In the genomic region with DNA sequence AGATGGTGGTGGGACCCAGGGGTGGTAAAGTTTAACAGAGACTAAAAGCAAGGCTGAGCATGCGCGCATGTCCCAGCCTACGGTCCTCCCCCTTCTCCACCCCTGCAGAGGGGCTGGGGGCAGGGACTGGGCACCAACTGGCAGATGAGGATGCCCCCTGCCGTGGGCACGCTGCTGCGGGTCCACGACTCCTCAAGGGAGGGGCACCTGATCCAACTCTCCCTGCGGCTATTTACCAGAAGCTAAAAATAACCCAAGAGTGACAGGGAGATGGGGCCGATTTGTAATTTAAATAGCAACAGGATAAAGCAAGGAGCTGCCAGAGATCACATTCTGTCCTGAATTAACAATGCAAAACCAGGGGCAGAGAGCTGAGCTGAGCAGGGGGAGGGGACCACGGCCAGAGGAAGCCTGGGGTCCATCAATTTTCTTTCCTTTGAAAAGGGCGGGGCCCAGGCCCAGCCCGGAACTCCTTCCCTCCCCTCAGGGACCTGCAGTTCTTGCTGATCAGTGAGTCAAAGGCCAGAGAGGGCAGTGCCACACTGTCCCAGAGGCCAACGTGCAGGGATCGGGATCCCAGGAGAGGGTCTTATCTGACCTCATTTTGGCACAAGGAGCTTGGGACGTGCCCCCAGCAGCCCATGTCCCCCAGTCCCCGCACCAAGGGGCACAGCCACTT, we compare ENCODE assay signal across 1 cellular context.
TF ChIP-seq lines count a peak whose summit lies in the region.

No MANE protein-coding gene starts in this region.

TF ChIP-seq in WTC11, 78 proteins besides CTCF, POLR2A, EP300 and RAD21 (continued from another document):
- TF ChIP-seq, protein P1, sequence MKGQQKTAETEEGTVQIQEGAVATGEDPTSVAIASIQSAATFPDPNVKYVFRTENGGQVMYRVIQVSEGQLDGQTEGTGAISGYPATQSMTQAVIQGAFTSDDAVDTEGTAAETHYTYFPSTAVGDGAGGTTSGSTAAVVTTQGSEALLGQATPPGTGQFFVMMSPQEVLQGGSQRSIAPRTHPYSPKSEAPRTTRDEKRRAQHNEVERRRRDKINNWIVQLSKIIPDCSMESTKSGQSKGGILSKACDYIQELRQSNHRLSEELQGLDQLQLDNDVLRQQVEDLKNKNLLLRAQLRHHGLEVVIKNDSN (CRISPR knock-in tag; IDR thresholded peaks at IDR 0.05) = peak; percentile 46; the same call in 1 of the 2 replicates
- peak; percentile 45 for TF ChIP-seq ETV6 (CRISPR knock-in tag; IDR thresholded peaks at IDR 0.05)
- TF ChIP-seq, protein P2, sequence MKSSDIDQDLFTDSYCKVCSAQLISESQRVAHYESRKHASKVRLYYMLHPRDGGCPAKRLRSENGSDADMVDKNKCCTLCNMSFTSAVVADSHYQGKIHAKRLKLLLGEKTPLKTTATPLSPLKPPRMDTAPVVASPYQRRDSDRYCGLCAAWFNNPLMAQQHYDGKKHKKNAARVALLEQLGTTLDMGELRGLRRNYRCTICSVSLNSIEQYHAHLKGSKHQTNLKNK (CRISPR knock-in tag; IDR thresholded peaks at IDR 0.05) = no peak
- TF ChIP-seq, protein P3, sequence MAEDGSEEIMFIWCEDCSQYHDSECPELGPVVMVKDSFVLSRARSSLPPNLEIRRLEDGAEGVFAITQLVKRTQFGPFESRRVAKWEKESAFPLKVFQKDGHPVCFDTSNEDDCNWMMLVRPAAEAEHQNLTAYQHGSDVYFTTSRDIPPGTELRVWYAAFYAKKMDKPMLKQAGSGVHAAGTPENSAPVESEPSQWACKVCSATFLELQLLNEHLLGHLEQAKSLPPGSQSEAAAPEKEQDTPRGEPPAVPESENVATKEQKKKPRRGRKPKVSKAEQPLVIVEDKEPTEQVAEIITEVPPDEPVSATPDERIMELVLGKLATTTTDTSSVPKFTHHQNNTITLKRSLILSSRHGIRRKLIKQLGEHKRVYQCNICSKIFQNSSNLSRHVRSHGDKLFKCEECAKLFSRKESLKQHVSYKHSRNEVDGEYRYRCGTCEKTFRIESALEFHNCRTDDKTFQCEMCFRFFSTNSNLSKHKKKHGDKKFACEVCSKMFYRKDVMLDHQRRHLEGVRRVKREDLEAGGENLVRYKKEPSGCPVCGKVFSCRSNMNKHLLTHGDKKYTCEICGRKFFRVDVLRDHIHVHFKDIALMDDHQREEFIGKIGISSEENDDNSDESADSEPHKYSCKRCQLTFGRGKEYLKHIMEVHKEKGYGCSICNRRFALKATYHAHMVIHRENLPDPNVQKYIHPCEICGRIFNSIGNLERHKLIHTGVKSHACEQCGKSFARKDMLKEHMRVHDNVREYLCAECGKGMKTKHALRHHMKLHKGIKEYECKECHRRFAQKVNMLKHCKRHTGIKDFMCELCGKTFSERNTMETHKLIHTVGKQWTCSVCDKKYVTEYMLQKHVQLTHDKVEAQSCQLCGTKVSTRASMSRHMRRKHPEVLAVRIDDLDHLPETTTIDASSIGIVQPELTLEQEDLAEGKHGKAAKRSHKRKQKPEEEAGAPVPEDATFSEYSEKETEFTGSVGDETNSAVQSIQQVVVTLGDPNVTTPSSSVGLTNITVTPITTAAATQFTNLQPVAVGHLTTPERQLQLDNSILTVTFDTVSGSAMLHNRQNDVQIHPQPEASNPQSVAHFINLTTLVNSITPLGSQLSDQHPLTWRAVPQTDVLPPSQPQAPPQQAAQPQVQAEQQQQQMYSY (CRISPR knock-in tag; IDR thresholded peaks at IDR 0.05) = no peak
- TF ChIP-seq ZNF232 (CRISPR knock-in tag; IDR thresholded peaks at IDR 0.05) = 0 out of 2 replicates have a peak, but pooled peaks have one; percentile 18
- peak; percentile 29; the same call in 1 of the 2 replicates for TF ChIP-seq TP53 (CRISPR knock-in tag; IDR thresholded peaks at IDR 0.05)
- no peak for TF ChIP-seq ZNF219 (CRISPR knock-in tag; IDR thresholded peaks at IDR 0.05; ENCODE audit: borderline replicate concordance)
- TF ChIP-seq FOXP1 (CRISPR knock-in tag; IDR thresholded peaks at IDR 0.05; ENCODE audit: borderline replicate concordance) = peak; percentile 76; the same call in 1 of the 2 replicates
- no peak for TF ChIP-seq ATF1 (CRISPR knock-in tag; IDR thresholded peaks at IDR 0.05)
- TF ChIP-seq, protein P4, sequence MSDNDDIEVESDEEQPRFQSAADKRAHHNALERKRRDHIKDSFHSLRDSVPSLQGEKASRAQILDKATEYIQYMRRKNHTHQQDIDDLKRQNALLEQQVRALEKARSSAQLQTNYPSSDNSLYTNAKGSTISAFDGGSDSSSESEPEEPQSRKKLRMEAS (CRISPR knock-in tag; IDR thresholded peaks at IDR 0.05) = peak; percentile 76
- TF ChIP-seq, protein P5, sequence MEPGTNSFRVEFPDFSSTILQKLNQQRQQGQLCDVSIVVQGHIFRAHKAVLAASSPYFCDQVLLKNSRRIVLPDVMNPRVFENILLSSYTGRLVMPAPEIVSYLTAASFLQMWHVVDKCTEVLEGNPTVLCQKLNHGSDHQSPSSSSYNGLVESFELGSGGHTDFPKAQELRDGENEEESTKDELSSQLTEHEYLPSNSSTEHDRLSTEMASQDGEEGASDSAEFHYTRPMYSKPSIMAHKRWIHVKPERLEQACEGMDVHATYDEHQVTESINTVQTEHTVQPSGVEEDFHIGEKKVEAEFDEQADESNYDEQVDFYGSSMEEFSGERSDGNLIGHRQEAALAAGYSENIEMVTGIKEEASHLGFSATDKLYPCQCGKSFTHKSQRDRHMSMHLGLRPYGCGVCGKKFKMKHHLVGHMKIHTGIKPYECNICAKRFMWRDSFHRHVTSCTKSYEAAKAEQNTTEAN (CRISPR knock-in tag; IDR thresholded peaks at IDR 0.05) = peak; percentile 87; the same call in 1 of the 2 replicates
- peak; percentile 40; the same call in 1 of the 2 replicates for TF ChIP-seq CREM (CRISPR knock-in tag; IDR thresholded peaks at IDR 0.05)
- TF ChIP-seq, protein P6, sequence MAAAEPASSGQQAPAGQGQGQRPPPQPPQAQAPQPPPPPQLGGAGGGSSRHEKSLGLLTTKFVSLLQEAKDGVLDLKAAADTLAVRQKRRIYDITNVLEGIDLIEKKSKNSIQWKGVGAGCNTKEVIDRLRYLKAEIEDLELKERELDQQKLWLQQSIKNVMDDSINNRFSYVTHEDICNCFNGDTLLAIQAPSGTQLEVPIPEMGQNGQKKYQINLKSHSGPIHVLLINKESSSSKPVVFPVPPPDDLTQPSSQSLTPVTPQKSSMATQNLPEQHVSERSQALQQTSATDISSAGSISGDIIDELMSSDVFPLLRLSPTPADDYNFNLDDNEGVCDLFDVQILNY (CRISPR knock-in tag; IDR thresholded peaks at IDR 0.05) = peak; percentile 47; the same call in 1 of the 2 replicates
- TF ChIP-seq, protein P7, sequence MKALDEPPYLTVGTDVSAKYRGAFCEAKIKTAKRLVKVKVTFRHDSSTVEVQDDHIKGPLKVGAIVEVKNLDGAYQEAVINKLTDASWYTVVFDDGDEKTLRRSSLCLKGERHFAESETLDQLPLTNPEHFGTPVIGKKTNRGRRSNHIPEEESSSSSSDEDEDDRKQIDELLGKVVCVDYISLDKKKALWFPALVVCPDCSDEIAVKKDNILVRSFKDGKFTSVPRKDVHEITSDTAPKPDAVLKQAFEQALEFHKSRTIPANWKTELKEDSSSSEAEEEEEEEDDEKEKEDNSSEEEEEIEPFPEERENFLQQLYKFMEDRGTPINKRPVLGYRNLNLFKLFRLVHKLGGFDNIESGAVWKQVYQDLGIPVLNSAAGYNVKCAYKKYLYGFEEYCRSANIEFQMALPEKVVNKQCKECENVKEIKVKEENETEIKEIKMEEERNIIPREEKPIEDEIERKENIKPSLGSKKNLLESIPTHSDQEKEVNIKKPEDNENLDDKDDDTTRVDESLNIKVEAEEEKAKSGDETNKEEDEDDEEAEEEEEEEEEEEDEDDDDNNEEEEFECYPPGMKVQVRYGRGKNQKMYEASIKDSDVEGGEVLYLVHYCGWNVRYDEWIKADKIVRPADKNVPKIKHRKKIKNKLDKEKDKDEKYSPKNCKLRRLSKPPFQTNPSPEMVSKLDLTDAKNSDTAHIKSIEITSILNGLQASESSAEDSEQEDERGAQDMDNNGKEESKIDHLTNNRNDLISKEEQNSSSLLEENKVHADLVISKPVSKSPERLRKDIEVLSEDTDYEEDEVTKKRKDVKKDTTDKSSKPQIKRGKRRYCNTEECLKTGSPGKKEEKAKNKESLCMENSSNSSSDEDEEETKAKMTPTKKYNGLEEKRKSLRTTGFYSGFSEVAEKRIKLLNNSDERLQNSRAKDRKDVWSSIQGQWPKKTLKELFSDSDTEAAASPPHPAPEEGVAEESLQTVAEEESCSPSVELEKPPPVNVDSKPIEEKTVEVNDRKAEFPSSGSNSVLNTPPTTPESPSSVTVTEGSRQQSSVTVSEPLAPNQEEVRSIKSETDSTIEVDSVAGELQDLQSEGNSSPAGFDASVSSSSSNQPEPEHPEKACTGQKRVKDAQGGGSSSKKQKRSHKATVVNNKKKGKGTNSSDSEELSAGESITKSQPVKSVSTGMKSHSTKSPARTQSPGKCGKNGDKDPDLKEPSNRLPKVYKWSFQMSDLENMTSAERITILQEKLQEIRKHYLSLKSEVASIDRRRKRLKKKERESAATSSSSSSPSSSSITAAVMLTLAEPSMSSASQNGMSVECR (CRISPR knock-in tag; IDR thresholded peaks at IDR 0.05; ENCODE audit: borderline replicate concordance) = 0 out of 2 replicates have a peak, but pooled peaks have one; percentile 63
- TF ChIP-seq ZNF423 (CRISPR knock-in tag; IDR thresholded peaks at IDR 0.05) = peak; percentile 92
- no peak for TF ChIP-seq NR1H2 (CRISPR knock-in tag; IDR thresholded peaks at IDR 0.05)
- TF ChIP-seq, protein P8, sequence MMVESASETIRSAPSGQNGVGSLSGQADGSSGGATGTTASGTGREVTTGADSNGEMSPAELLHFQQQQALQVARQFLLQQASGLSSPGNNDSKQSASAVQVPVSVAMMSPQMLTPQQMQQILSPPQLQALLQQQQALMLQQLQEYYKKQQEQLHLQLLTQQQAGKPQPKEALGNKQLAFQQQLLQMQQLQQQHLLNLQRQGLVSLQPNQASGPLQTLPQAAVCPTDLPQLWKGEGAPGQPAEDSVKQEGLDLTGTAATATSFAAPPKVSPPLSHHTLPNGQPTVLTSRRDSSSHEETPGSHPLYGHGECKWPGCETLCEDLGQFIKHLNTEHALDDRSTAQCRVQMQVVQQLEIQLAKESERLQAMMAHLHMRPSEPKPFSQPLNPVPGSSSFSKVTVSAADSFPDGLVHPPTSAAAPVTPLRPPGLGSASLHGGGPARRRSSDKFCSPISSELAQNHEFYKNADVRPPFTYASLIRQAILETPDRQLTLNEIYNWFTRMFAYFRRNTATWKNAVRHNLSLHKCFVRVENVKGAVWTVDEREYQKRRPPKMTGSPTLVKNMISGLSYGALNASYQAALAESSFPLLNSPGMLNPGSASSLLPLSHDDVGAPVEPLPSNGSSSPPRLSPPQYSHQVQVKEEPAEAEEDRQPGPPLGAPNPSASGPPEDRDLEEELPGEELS (CRISPR knock-in tag; IDR thresholded peaks at IDR 0.05) = peak; percentile 88; the same call in 1 of the 2 replicates
- TF ChIP-seq, protein P9, sequence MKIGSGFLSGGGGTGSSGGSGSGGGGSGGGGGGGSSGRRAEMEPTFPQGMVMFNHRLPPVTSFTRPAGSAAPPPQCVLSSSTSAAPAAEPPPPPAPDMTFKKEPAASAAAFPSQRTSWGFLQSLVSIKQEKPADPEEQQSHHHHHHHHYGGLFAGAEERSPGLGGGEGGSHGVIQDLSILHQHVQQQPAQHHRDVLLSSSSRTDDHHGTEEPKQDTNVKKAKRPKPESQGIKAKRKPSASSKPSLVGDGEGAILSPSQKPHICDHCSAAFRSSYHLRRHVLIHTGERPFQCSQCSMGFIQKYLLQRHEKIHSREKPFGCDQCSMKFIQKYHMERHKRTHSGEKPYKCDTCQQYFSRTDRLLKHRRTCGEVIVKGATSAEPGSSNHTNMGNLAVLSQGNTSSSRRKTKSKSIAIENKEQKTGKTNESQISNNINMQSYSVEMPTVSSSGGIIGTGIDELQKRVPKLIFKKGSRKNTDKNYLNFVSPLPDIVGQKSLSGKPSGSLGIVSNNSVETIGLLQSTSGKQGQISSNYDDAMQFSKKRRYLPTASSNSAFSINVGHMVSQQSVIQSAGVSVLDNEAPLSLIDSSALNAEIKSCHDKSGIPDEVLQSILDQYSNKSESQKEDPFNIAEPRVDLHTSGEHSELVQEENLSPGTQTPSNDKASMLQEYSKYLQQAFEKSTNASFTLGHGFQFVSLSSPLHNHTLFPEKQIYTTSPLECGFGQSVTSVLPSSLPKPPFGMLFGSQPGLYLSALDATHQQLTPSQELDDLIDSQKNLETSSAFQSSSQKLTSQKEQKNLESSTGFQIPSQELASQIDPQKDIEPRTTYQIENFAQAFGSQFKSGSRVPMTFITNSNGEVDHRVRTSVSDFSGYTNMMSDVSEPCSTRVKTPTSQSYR (CRISPR knock-in tag; IDR thresholded peaks at IDR 0.05) = peak; percentile 63
- TF ChIP-seq HMGA2 (CRISPR knock-in tag; IDR thresholded peaks at IDR 0.05) = no peak
- peak; percentile 74; the same call in 1 of the 2 replicates for TF ChIP-seq CBFB (CRISPR knock-in tag; IDR thresholded peaks at IDR 0.05; ENCODE audit: low read depth)
- TF ChIP-seq FOXK1 (CRISPR knock-in tag; IDR thresholded peaks at IDR 0.05) = peak; percentile 80; the same call in 1 of the 2 replicates
